20 cellular contexts compared by ENCODE assay signal in the genomic region with DNA sequence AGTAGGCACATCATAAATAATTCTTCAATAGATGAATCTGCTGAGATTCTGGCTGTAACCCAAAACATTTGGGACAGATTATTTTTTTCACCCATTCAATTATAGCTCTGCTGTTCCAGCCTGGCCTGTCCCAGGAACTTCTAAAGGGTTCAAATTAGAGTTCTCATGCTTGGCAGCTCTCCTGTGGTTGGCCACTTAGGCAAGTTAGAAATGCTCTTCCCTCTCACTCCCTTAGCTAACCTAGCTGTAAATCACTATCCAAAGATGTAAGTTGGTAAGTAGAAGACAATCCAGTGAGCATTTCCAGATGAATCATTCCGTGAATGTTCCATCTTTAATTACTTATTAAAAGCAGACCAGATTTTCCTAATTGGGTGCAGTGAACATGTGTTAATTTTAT.
DNase-seq lines count a peak whose midpoint lies in the region; ATAC-seq and TF ChIP-seq lines count a peak whose summit lies in the region.
"Had no signal": no experiment of that assay in that cellular context is flagged by ENCODE, and none has a peak within 500 bp of the region (broad histone marks: within the 10 kb centered on the region; RNA-seq: fewer than 3 reads in every experiment).

No MANE protein-coding gene starts in this region.

- peak; percentile 3 for DNase-seq in AG09309 (ENCODE audit: low read depth)
- peak; percentile 63 for DNase-seq in GM03348 (ENCODE audit: low spot score)
- DNase-seq in fibroblast of mammary gland (ENCODE audit: low read depth) = peak; percentile 76
- DNase-seq in renal cortical epithelial cell (ENCODE audit: low read depth) = peak; percentile 35
- DNase-seq in SIG-M5 treated with dmso at 0.1 percent for 504 hours (lab: John Stamatoyannopoulos, UW; ENCODE audit: unreplicated experiment) = no peak
- DNase-seq in COR-L47 (lab: John Stamatoyannopoulos, UW) = no peak
- DNase-seq: BE2C; Calu3; CD8-positive, alpha-beta memory T cell; HCEC 1CT; KBM-7; MG63; NCI-H2029; NCI-H226; NCI-H510A; NCI-H69; SHP77 treated with DMSO at 0.1 percent for 48 hours had no signal

- TF ChIP-seq CTCF in AG09309 (IDR thresholded peaks at IDR 0.05; ENCODE audit: control insufficient read depth, insufficient read depth, low read depth, low read length, missing control alignments) (no peak), fibroblast of mammary gland (conservative IDR thresholded peaks at IDR 0.05; ENCODE audit: control insufficient read depth, insufficient read depth, low read depth, low read length) (no peak)

- H3K4me3 ChIP-seq in AG09309 (ENCODE audit: control insufficient read depth, low read depth, low read length) (no peak overlapping the region), fibroblast of mammary gland (ENCODE audit: control insufficient read depth, low read depth, low read length) (no peak overlapping the region)
- H3K4me3 ChIP-seq: MG63, SK-N-MC had no signal

- no peak for ATAC-seq in HG03378 (IDR thresholded peaks at IDR 0.05; ENCODE audit: unreplicated experiment)
- ATAC-seq: Panc1 had no signal

Comparison
In these comparisons a context has a peak if more than half of its experiments do, and no peak if none do; other contexts are left out.
1. DNase-seq: peak in AG09309 (single experiment), GM03348 (single experiment), fibroblast of mammary gland (single experiment) and renal cortical epithelial cell (single experiment); none in SIG-M5 treated with dmso at 0.1 percent for 504 hours (single experiment) and COR-L47 (single experiment).